8 cellular contexts compared by ENCODE assay signal in genomic region chr19:48646192-48646911, GRCh38. TPM values are rescaled to one million over a fixed set of nuclear protein-coding genes. Genes with fewer than 3 reads are reported as not detected.
DNase-seq lines count a peak whose midpoint lies in the region; ATAC-seq and TF ChIP-seq lines count a peak whose summit lies in the region.

No MANE protein-coding gene starts in this region.

- no peaks in the 10 kb centered on the region for H3K36me3 ChIP-seq in parathyroid adenoma (ENCODE audit: control insufficient read depth, insufficient read depth, low read length)
- H3K36me3 ChIP-seq in tibial artery = no peaks in the 10 kb centered on the region

- H3K27ac ChIP-seq in parathyroid adenoma (peak overlapping the region; percentile 92), tibial artery (peak overlapping the region; percentile 86 to 88)

- no peaks in the 10 kb centered on the region for H3K9me3 Mint-ChIP-seq in activated naive CD4-positive, alpha-beta T cell treated with anti-CD3 and anti-CD28 coated beads, Interleukin-2, amount 50 U/mL, for 72 hours

- H3K9me3 ChIP-seq in parathyroid adenoma (ENCODE audit: control insufficient read depth, low read length) (no peaks in the 10 kb centered on the region), tibial artery (no peaks in the 10 kb centered on the region)

- POLR2A ChIA-PET in HEK293T (lab: Yijun Ruan, JAX) = interaction anchor here (0.5 to 3.0 kb wide), 22 partner anchors 9 to 226 kb away, joined by 3 to 9 read pairs (median 4); partner anchors contain the start of genes DBP, IZUMO1, PPP1R15A and RPL18

- peak overlapping the region; percentile 70 for H3K9ac ChIP-seq in parathyroid adenoma

- peak; percentile 90 for DNase-seq in ELF-1 (ENCODE audit: low read depth, low spot score)
- peak; percentile 86 for DNase-seq in HEK293T (ENCODE audit: extremely low spot score)
- DNase-seq in NCI-H1048 (lab: John Stamatoyannopoulos, UW) = peak; percentile 68
- DNase-seq in activated naive CD4-positive, alpha-beta T cell treated with anti-CD3 and anti-CD28 coated beads, Interleukin-2, amount 50 U/mL, for 72 hours (ENCODE audit: low spot score in 2 of 2) = peak; percentile 92 to 96
- DNase-seq in Right ventricle myocardium superior = peak; percentile 90
- DNase-seq in tibial artery = peak; percentile 84 to 94

- no peaks in the 10 kb centered on the region for H3K36me3 Mint-ChIP-seq in activated naive CD4-positive, alpha-beta T cell treated with anti-CD3 and anti-CD28 coated beads, Interleukin-2, amount 50 U/mL, for 72 hours

- ATAC-seq in SK-N-SH treated with all-trans-retinoic acid at 6 μM for 48 hours (peak; percentile 89), Right ventricle myocardium superior (ENCODE audit: poor library complexity) (peak; percentile 95)
- ATAC-seq in activated naive CD4-positive, alpha-beta T cell treated with anti-CD3 and anti-CD28 coated beads, Interleukin-2, amount 50 U/mL, for 72 hours = peak; percentile 87 to 93

- H3K27ac Mint-ChIP-seq in activated naive CD4-positive, alpha-beta T cell treated with anti-CD3 and anti-CD28 coated beads, Interleukin-2, amount 50 U/mL, for 72 hours = peak overlapping the region; percentile 80 to 81

- H2AFZ ChIP-seq in parathyroid adenoma = peak overlapping the region; percentile 98

- peak overlapping the region; percentile 99 for H3K4me2 ChIP-seq in parathyroid adenoma (ENCODE audit: low read length)

- no peaks in the 10 kb centered on the region for H3K27me3 ChIP-seq in parathyroid adenoma (ENCODE audit: control insufficient read depth, insufficient read depth, low read length)
- H3K27me3 ChIP-seq in tibial artery = no peaks in the 10 kb centered on the region

- TF ChIP-seq CTCF in parathyroid adenoma (IDR thresholded peaks at IDR 0.05) = peak; percentile 98
- TF ChIP-seq CTCF in tibial artery (IDR thresholded peaks at IDR 0.05) = peak; percentile 82 to 94

- CTCF ChIA-PET in HEK293T (lab: Yijun Ruan, JAX) = interaction anchor here (0.6 to 1.2 kb wide), 6 partner anchors 29 to 187 kb away, joined by 3 to 4 read pairs (median 4); no protein-coding TSS in a partner anchor

- peaks cover 3% of the 10 kb centered on the region for H3K79me2 ChIP-seq in parathyroid adenoma

- H3K4me3 ChIP-seq in parathyroid adenoma (ENCODE audit: low read depth, low read length) (peak overlapping the region; percentile 92), tibial artery (peak overlapping the region; percentile 57 to 64)

- H3K4me1 ChIP-seq in parathyroid adenoma (peaks cover 7% of the 10 kb centered on the region), tibial artery (peaks cover 7 to 19% (median 14%) of the 10 kb centered on the region in 4 donors)

- intact Hi-C loops in Right ventricle myocardium superior (cut with DNase I) = loop anchor here (10.0 kb wide), 1 partner anchor 88 kb away; no protein-coding TSS in a partner anchor
- intact Hi-C loops in tibial artery (cut with DNase I; ENCODE audit: low total_unique reads) = loop anchor here (2.0 to 10.0 kb wide), 3 partner anchors 26 to 348 kb away; partner anchors contain the start of genes GYS1, HSD17B14, NTN5 and RUVBL2

TF ChIP-seq in HEK293T, 16 proteins besides CTCF, POLR2A, EP300 and RAD21:
- no peak for TF ChIP-seq FOXA1 (IDR thresholded peaks at IDR 0.05)
- peak; percentile 79 for TF ChIP-seq L3MBTL2 (conservative IDR thresholded peaks at IDR 0.05)
- no peak for TF ChIP-seq LEF1 (IDR thresholded peaks at IDR 0.05; ENCODE audit: borderline replicate concordance)
- TF ChIP-seq HDGF (IDR thresholded peaks at IDR 0.05; ENCODE audit: borderline replicate concordance) = no peak
- no peak for TF ChIP-seq ZNF384 (IDR thresholded peaks at IDR 0.05)
TF ChIP-seq in HEK293T: peak in this region for 1.

TF ChIP-seq in SK-N-SH treated with all-trans-retinoic acid at 6 μM for 48 hours, 23 proteins besides CTCF, POLR2A, EP300 and RAD21:
- TF ChIP-seq ZNF565 (CRISPR knock-in tag; conservative IDR thresholded peaks at IDR 0.05; ENCODE audit: low read depth) (no peak), PATZ1 (CRISPR knock-in tag; IDR thresholded peaks at IDR 0.05; ENCODE audit: borderline replicate concordance) (peak; percentile 68; the same call in 1 of the 2 replicates), ZC3H10 (CRISPR knock-in tag; IDR thresholded peaks at IDR 0.05) (no peak)
TF ChIP-seq in SK-N-SH treated with all-trans-retinoic acid at 6 μM for 48 hours: peak in this region for 1.

RNA-seq across cellular contexts. Expression of gene CA11, which starts 0.4 kb away (rescaled TPM):
- 10 to 100 TPM in 1 of 2 donors, 1 to 10 TPM in 1; 7.9 to 10.9 TPM for total RNA-seq in activated naive CD4-positive, alpha-beta T cell treated with anti-CD3 and anti-CD28 coated beads, Interleukin-2, amount 50 U/mL, for 72 hours
- total RNA-seq in Right ventricle myocardium superior = 7.5 TPM

RNA-seq across cellular contexts. Expression of gene DBP, which starts 9.2 kb away (rescaled TPM):
- total RNA-seq in activated naive CD4-positive, alpha-beta T cell treated with anti-CD3 and anti-CD28 coated beads, Interleukin-2, amount 50 U/mL, for 72 hours = 10 to 100 TPM; 10.5 to 16.9 TPM
- total RNA-seq in Right ventricle myocardium superior = 14.5 TPM

RNA-seq across cellular contexts. Expression of gene NTN5, which starts 26.5 kb away (rescaled TPM):
- total RNA-seq in activated naive CD4-positive, alpha-beta T cell treated with anti-CD3 and anti-CD28 coated beads, Interleukin-2, amount 50 U/mL, for 72 hours = 1 to 10 TPM; 1.6 to 2.5 TPM
- total RNA-seq in Right ventricle myocardium superior = not detected

RNA-seq across cellular contexts. Expression of gene SPHK2, which starts 27.0 kb away (rescaled TPM):
- 10 to 100 TPM; 25.7 to 40.4 TPM for total RNA-seq in activated naive CD4-positive, alpha-beta T cell treated with anti-CD3 and anti-CD28 coated beads, Interleukin-2, amount 50 U/mL, for 72 hours
- total RNA-seq in Right ventricle myocardium superior = 7.6 TPM

RNA-seq across cellular contexts. Expression of gene RPL18, which starts 27.4 kb away (rescaled TPM):
- total RNA-seq in activated naive CD4-positive, alpha-beta T cell treated with anti-CD3 and anti-CD28 coated beads, Interleukin-2, amount 50 U/mL, for 72 hours = 1,000 to 10,000 TPM; 2,030 to 2,264 TPM
- 526 TPM for total RNA-seq in Right ventricle myocardium superior

Comparison
In these comparisons a context has a peak if more than half of its experiments do, and no peak if none do; other contexts are left out.
1. Peak in every context shown above with its lines: DNase-seq, ATAC-seq, H3K4me3 ChIP-seq and H3K27ac ChIP-seq.